ENCODE assay signal across 9 cellular contexts in genomic region chr10:80186364-80187012, GRCh38. TPM values are rescaled to one million over a fixed set of nuclear protein-coding genes. Genes with fewer than 3 reads are reported as not detected.
DNase-seq lines count a peak whose midpoint lies in the region; ATAC-seq and TF ChIP-seq lines count a peak whose summit lies in the region.
"Had no signal": no experiment of that assay in that cellular context is flagged by ENCODE, and none has a peak within 500 bp of the region (broad histone marks: within the 10 kb centered on the region; RNA-seq: fewer than 3 reads in every experiment).

No MANE protein-coding gene starts in this region.

- peak overlapping the region; percentile 50 for H3K9ac ChIP-seq in Loucy (ENCODE audit: low read depth, low read length, poor library complexity, severe bottlenecking)

- H3K9me3 ChIP-seq in Loucy (ENCODE audit: insufficient read depth, low read depth, low read length) = no peaks in the 10 kb centered on the region
- H3K9me3 ChIP-seq in left ventricle myocardium inferior (replicated peaks) = no peaks in the 10 kb centered on the region

- H3K9me3 Mint-ChIP-seq in stimulated activated memory B cell treated with anti-CD40 and anti-IgM and Interleukin-4, amounts not matched to agents 10 μg/mL and 1 μg/mL and 100 μg/mL, for 72 hours = no peaks in the 10 kb centered on the region

- peak overlapping the region; percentile 70 for H3K4me2 ChIP-seq in Loucy (ENCODE audit: low read depth, low read length, poor library complexity, severe bottlenecking)

- no peaks in the 10 kb centered on the region for H3F3A ChIP-seq in Loucy (ENCODE audit: low read depth)

- H2AFZ ChIP-seq in Loucy (ENCODE audit: low read length) = no peak overlapping the region

- no peaks in the 10 kb centered on the region for H3K27me3 Mint-ChIP-seq in stimulated activated memory B cell treated with anti-CD40 and anti-IgM and Interleukin-4, amounts not matched to agents 10 μg/mL and 1 μg/mL and 100 μg/mL, for 72 hours

- H3K4me1 ChIP-seq in Loucy (ENCODE audit: insufficient read depth, low read length, poor library complexity, severe bottlenecking) (peaks cover 38% of the 10 kb centered on the region), left ventricle myocardium inferior (peaks cover 96% of the 10 kb centered on the region)

- peak overlapping the region; percentile 54 for H3K4me3 ChIP-seq in Loucy (ENCODE audit: low read length, poor library complexity, severe bottlenecking)
- H3K4me3 ChIP-seq in left ventricle myocardium inferior = peak overlapping the region; percentile 14
- H3K4me3 ChIP-seq in H7 (ENCODE audit: insufficient read depth, low read depth, low read length) = no peak overlapping the region

- H3K36me3 Mint-ChIP-seq in stimulated activated memory B cell treated with anti-CD40 and anti-IgM and Interleukin-4, amounts not matched to agents 10 μg/mL and 1 μg/mL and 100 μg/mL, for 72 hours = peaks cover 14% of the 10 kb centered on the region

- H3K4me3 Mint-ChIP-seq in stimulated activated memory B cell treated with anti-CD40 and anti-IgM and Interleukin-4, amounts not matched to agents 10 μg/mL and 1 μg/mL and 100 μg/mL, for 72 hours = peak overlapping the region; percentile 34

- ATAC-seq in stimulated activated memory B cell treated with anti-CD40 and anti-IgM and Interleukin-4, amounts not matched to agents 10 μg/mL and 1 μg/mL and 100 μg/mL, for 72 hours = no peak
- ATAC-seq in HG03432 (IDR thresholded peaks at IDR 0.05; ENCODE audit: unreplicated experiment) = no peak

- peak overlapping the region; percentile 77 for H3K27ac Mint-ChIP-seq in stimulated activated memory B cell treated with anti-CD40 and anti-IgM and Interleukin-4, amounts not matched to agents 10 μg/mL and 1 μg/mL and 100 μg/mL, for 72 hours

- no peaks in the 10 kb centered on the region; the same call in 1 of the 2 replicates for H3K36me3 ChIP-seq in Loucy (ENCODE audit: insufficient read depth, low read length)
- no peaks in the 10 kb centered on the region for H3K36me3 ChIP-seq in left ventricle myocardium inferior
- H3K36me3 ChIP-seq in H7 (replicated peaks; ENCODE audit: control insufficient read depth, insufficient read depth, low read length) = no peaks in the 10 kb centered on the region

- no peaks in the 10 kb centered on the region for H3K9me2 ChIP-seq in Loucy (replicated peaks; ENCODE audit: low read depth, low read length)

- DNase-seq in activated T-cell treated with anti-CD3 and anti-CD28 coated beads for 4 hours = peak; percentile 22
- peak; percentile 64 for DNase-seq in left ventricle myocardium inferior
- DNase-seq in HK-2 (ENCODE audit: unreplicated experiment) = no peak
- no peak for DNase-seq in KBM-7
- DNase-seq in H7 = no peak
- DNase-seq: anterior cingulate cortex had no signal

- peak overlapping the region; percentile 84 for H3K27ac ChIP-seq in left ventricle myocardium inferior (replicated peaks)

- peaks cover 83% of the 10 kb centered on the region for H3K79me2 ChIP-seq in Loucy (ENCODE audit: insufficient read depth, low read length)

- H3K27me3 ChIP-seq in Loucy (ENCODE audit: insufficient read depth, low read length, poor library complexity, severe bottlenecking) (no peaks in the 10 kb centered on the region), left ventricle myocardium inferior (ENCODE audit: low read depth) (no peaks in the 10 kb centered on the region), H7 (ENCODE audit: control insufficient read depth, insufficient read depth, low read length) (no peaks in the 10 kb centered on the region)

- H4K20me1 ChIP-seq in Loucy (ENCODE audit: insufficient read depth, low read length, poor library complexity, severe bottlenecking) = no peaks in the 10 kb centered on the region

- H3K4me1 Mint-ChIP-seq in stimulated activated memory B cell treated with anti-CD40 and anti-IgM and Interleukin-4, amounts not matched to agents 10 μg/mL and 1 μg/mL and 100 μg/mL, for 72 hours = peaks cover 85% of the 10 kb centered on the region

- in situ Hi-C loops in KBM-7 (cut with MboI; ENCODE audit: low pct_unique_long_range_greater_than_20kb, low sequenced_read_pairs) = no loop called here

- TF ChIP-seq CTCF in Loucy (conservative IDR thresholded peaks at IDR 0.05; ENCODE audit: low read length) = no peak
- TF ChIP-seq CTCF in left ventricle myocardium inferior (IDR thresholded peaks at IDR 0.05; ENCODE audit: borderline replicate concordance) = no peak

- intact Hi-C loops in left ventricle myocardium inferior (cut with micrococcal nuclease) = no loop called here

RNA-seq across cellular contexts. Expression of gene ANXA11, which starts 18.8 kb away (rescaled TPM):
- total RNA-seq in left ventricle myocardium inferior = 390 TPM
- 42.1 and 67.3 TPM in 2 replicates for total RNA-seq in H7 (2014; rRNA removed; shearing (Covaris generic))

RNA-seq across cellular contexts. Expression of gene PLAC9, which starts 54.0 kb away (rescaled TPM):
- total RNA-seq in left ventricle myocardium inferior = 34.3 TPM
- 4.9 and 5.1 TPM in 2 replicates for total RNA-seq in H7 (2014; rRNA removed; shearing (Covaris generic))

Comparison
In these comparisons a context has a peak if more than half of its experiments do, and no peak if none do; other contexts are left out.
1. DNase-seq: peak in activated T-cell treated with anti-CD3 and anti-CD28 coated beads for 4 hours (single experiment) and left ventricle myocardium inferior (single experiment); none in HK-2 (single experiment), KBM-7 (single experiment) and H7 (single experiment).